In the genomic region with DNA sequence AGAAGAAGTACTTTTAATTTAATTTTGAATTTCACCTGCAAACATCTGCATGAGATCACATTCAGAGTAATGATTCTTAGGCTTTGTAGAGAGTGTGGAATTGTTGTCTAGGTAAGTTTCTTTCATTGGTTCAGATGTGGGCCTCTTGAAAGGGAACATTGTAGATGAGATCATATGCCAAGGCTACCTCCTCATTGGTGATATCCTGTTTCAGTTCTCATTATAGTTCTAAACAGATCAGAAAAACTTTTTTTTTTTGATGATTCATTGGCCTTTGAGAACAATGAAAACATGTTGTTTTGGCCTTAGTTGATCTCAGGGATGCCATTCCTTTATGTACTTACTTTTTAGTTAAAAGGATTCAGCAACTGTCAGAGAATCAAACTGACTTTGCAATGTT, we compare ENCODE assay signal across 10 cellular contexts. TPM values are rescaled to one million over a fixed set of nuclear protein-coding genes. Genes with fewer than 3 reads are reported as not detected.
DNase-seq lines count a peak whose midpoint lies in the region; ATAC-seq, FAIRE-seq and TF ChIP-seq lines count a peak whose summit lies in the region.
"Had no signal": no experiment of that assay in that cellular context is flagged by ENCODE, and none has a peak within 500 bp of the region (broad histone marks: within the 10 kb centered on the region; RNA-seq: fewer than 3 reads in every experiment).

No MANE protein-coding gene starts in this region.

- no peak overlapping the region for H2BK5ac ChIP-seq in mesenchymal stem cell (ENCODE audit: low read depth, low read length, poor library complexity, severe bottlenecking)

- H2BK120ac ChIP-seq in mesenchymal stem cell (ENCODE audit: low read depth, low read length): no peak overlapping the region

- H2BK12ac ChIP-seq in mesenchymal stem cell (ENCODE audit: low read length in 2 of 2): no peak overlapping the region

- no peak overlapping the region for H3K18ac ChIP-seq in mesenchymal stem cell (ENCODE audit: low read depth in 1 of 2, low read length in 2 of 2)

- H4K91ac ChIP-seq in mesenchymal stem cell (ENCODE audit: low read length): no peak overlapping the region

- no peak overlapping the region for H3K23ac ChIP-seq in mesenchymal stem cell (ENCODE audit: low read length in 2 of 2)

- H3K9me3 ChIP-seq in adipocyte (ENCODE audit: control insufficient read depth, low read length): no peaks in the 10 kb centered on the region
- no peaks in the 10 kb centered on the region for H3K9me3 ChIP-seq in mesenchymal stem cell (ENCODE audit: control insufficient read depth, low read length)

- no peak for FAIRE-seq in GM12891 (lab: Jason Lieb, UNC)

- no peaks in the 10 kb centered on the region for H3K79me1 ChIP-seq in mesenchymal stem cell (replicated peaks; ENCODE audit: low read length, poor library complexity, severe bottlenecking)

- H3K27me3 ChIP-seq in adipocyte (replicated peaks; ENCODE audit: control insufficient read depth, insufficient read depth, low read length) (no peaks in the 10 kb centered on the region), mesenchymal stem cell (ENCODE audit: control insufficient read depth in 1 of 2, insufficient read depth in 1 of 2, low read length in 2 of 2) (no peaks in the 10 kb centered on the region)
- H3K27me3 ChIP-seq: cardiac muscle cell had no signal

- DNase-seq in GM12891 (ENCODE audit: insufficient read length, low spot score): no peak
- peak; percentile 70 for DNase-seq in HPDE6-E6E7 (ENCODE audit: extremely low spot score)
- peak; percentile 57 for DNase-seq in adipocyte (ENCODE audit: low read depth)
- no peak for DNase-seq in mesenchymal stem cell
- no peak for DNase-seq in GF-D8 (lab: John Stamatoyannopoulos, UW)
- no peak for DNase-seq in activated CD4-positive, alpha-beta T cell treated with anti-CD3 and anti-CD28 coated beads, Interleukin-2, amount 50 U/mL, for 4 hours
- DNase-seq: left colon, NCI-H1105 treated with DMSO at 0.1 percent for 48 hours had no signal

- H4K8ac ChIP-seq in mesenchymal stem cell (ENCODE audit: low read length): no peak overlapping the region

- H3K36me3 ChIP-seq in adipocyte (ENCODE audit: control insufficient read depth, insufficient read depth, low read length, severe bottlenecking): no peaks in the 10 kb centered on the region
- no peaks in the 10 kb centered on the region for H3K36me3 ChIP-seq in mesenchymal stem cell (ENCODE audit: control insufficient read depth in 1 of 2, insufficient read depth in 2 of 2, low read depth in 1 of 2, low read length in 2 of 2)
- H3K36me3 ChIP-seq: cardiac muscle cell had no signal

- TF ChIP-seq POLR2A in GM12891 (IDR thresholded peaks at IDR 0.05; ENCODE audit: low read depth, low read length): no peak

- no peak overlapping the region for H3K4me2 ChIP-seq in mesenchymal stem cell (ENCODE audit: low read length, poor library complexity, severe bottlenecking)

- no peak overlapping the region for H3K14ac ChIP-seq in mesenchymal stem cell (ENCODE audit: low read length in 2 of 2)

- H2BK15ac ChIP-seq in mesenchymal stem cell (ENCODE audit: low read depth, poor library complexity, severe bottlenecking): no peak overlapping the region

- H3K27ac ChIP-seq in mesenchymal stem cell (ENCODE audit: low read length, poor library complexity, severe bottlenecking): peak overlapping the region; percentile 24
- H3K27ac ChIP-seq: cardiac muscle cell had no signal

- no peak overlapping the region for H2AK5ac ChIP-seq in mesenchymal stem cell (ENCODE audit: low read length, severe bottlenecking)

- no peak overlapping the region for H3K4me3 ChIP-seq in adipocyte (ENCODE audit: low read length)
- no peak overlapping the region for H3K4me3 ChIP-seq in mesenchymal stem cell (ENCODE audit: insufficient read depth in 1 of 2, low read depth in 1 of 2, low read length in 2 of 2)
- H3K4me3 ChIP-seq: cardiac muscle cell had no signal

- H3K4me1 ChIP-seq in adipocyte (ENCODE audit: control insufficient read depth, insufficient read depth, low read length) (peaks cover 19% of the 10 kb centered on the region), mesenchymal stem cell (ENCODE audit: control insufficient read depth, insufficient read depth, low read depth, low read length) (peaks cover 3% of the 10 kb centered on the region)

- no peak overlapping the region for H3K4ac ChIP-seq in mesenchymal stem cell (ENCODE audit: low read depth in 1 of 2, low read length in 2 of 2)

- no peak overlapping the region for H2AFZ ChIP-seq in mesenchymal stem cell (ENCODE audit: low read depth, low read length)

- no peak for ATAC-seq in HG03108 (IDR thresholded peaks at IDR 0.05; ENCODE audit: unreplicated experiment)
- ATAC-seq: left colon had no signal

- H3K9ac ChIP-seq in adipocyte (ENCODE audit: low read length) (no peak overlapping the region), mesenchymal stem cell (ENCODE audit: low read length) (peak overlapping the region; percentile 14)

TF ChIP-seq in GM12891, 5 proteins besides CTCF, POLR2A, EP300 and RAD21:
- TF ChIP-seq SPI1 (IDR thresholded peaks at IDR 0.05; ENCODE audit: low read depth, low read length) (peak; percentile 35; the same call in 1 of the 2 replicates), PAX5 (IDR thresholded peaks at IDR 0.05; ENCODE audit: insufficient read depth, low read length, severe bottlenecking) (no peak)

RNA-seq across cellular contexts. Expression of a gene that starts 44.5 kb away (rescaled TPM):
- polyA plus RNA-seq in GM12891 (2012; ENCODE audit: low read depth, missing spikeins): 0.01 TPM
- polyA plus RNA-seq in mesenchymal stem cell (2013, experiment 1 of 2): 0.36 TPM
- 0.25 TPM for polyA plus RNA-seq in mesenchymal stem cell (2013, experiment 2 of 2)

Comparison
In these comparisons a context has a peak if more than half of its experiments do, and no peak if none do; other contexts are left out.
1. DNase-seq: peak in HPDE6-E6E7 (single experiment) and adipocyte (single experiment); none in GM12891 (single experiment), mesenchymal stem cell (single experiment), GF-D8 (single experiment) and activated CD4-positive, alpha-beta T cell treated with anti-CD3 and anti-CD28 coated beads, Interleukin-2, amount 50 U/mL, for 4 hours (0 of 2).